Comparison of ENCODE assay signal across 25 cellular contexts in the genomic region with DNA sequence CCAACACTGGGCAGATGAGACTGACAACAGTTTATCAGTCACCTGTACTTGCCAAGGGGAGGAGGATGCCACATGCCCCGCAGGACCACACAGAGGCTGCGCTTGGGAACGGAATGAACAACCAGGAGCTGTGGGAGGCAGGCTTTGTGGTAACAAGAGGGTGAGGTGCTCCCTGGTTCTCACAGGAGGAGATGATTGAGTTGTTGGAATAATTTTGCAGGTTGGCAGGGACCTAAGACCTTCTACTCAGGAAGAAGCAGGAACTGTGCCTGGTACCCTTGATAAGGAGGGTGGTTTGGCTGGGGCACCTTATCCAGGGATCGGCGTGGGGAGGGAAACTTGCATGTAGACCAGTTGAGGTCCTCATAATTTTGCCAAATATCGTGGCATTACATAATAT. TPM values are rescaled to one million over a fixed set of nuclear protein-coding genes. Genes with fewer than 3 reads are reported as not detected.
DNase-seq lines count a peak whose midpoint lies in the region; ATAC-seq, FAIRE-seq and TF ChIP-seq lines count a peak whose summit lies in the region.
"Had no signal": no experiment of that assay in that cellular context is flagged by ENCODE, and none has a peak within 500 bp of the region (broad histone marks: within the 10 kb centered on the region; RNA-seq: fewer than 3 reads in every experiment).

No MANE protein-coding gene starts in this region.

- H4K20me1 ChIP-seq in H1 (replicated peaks in 1 of 2; ENCODE audit: control insufficient read depth in 1 of 2, insufficient read depth in 2 of 2, low read length in 2 of 2), result no peaks in the 10 kb centered on the region
- H4K20me1 ChIP-seq in osteoblast (ENCODE audit: insufficient read depth, low read length), result no peaks in the 10 kb centered on the region
- H4K20me1 ChIP-seq: BLaER1 had no signal

- H3K36me3 ChIP-seq in H1 (ENCODE audit: control insufficient read depth in 2 of 4, insufficient read depth in 4 of 4, low read length in 3 of 4) (no peaks in the 10 kb centered on the region), neutrophil (no peaks in the 10 kb centered on the region), stomach (peaks cover 0 to 7% (median 0%) of the 10 kb centered on the region in 4 donors), osteoblast (ENCODE audit: insufficient read depth, low read length) (no peaks in the 10 kb centered on the region)
- H3K36me3 ChIP-seq: BLaER1, HAP-1 had no signal

- POLR2A ChIA-PET in H1 (lab: Charles Lee; ENCODE audit: partially characterized antibody), result no interaction called here

- H3K36me3 Mint-ChIP-seq in natural killer cell treated with Interleukin-12 subunit alpha and Interleukin-12 subunit beta and Interleukin-15 and Interleukin-18, amount 100 ng/mL, for 72 hours, result no peaks in the 10 kb centered on the region
- H3K36me3 Mint-ChIP-seq in natural killer cell, result no peaks in the 10 kb centered on the region
- H3K36me3 Mint-ChIP-seq: CD8-positive, alpha-beta memory T cell had no signal

- no peak overlapping the region for H4K5ac ChIP-seq in H1 (ENCODE audit: insufficient read length, low read depth, low read length)

- TF ChIP-seq RAD21 in H1 (IDR thresholded peaks at IDR 0.05 in 1 of 2, conservative IDR thresholded peaks at IDR 0.05 in 1 of 2; ENCODE audit: low read depth in 2 of 2, low read length in 2 of 2), result no peak

- peaks cover 10 to 22% of the 10 kb centered on the region in 2 donors for H3K27me3 Mint-ChIP-seq in natural killer cell treated with Interleukin-12 subunit alpha and Interleukin-12 subunit beta and Interleukin-15 and Interleukin-18, amount 100 ng/mL, for 72 hours
- peaks cover 0 to 6% of the 10 kb centered on the region in 2 donors for H3K27me3 Mint-ChIP-seq in natural killer cell (ENCODE audit: low read depth in 2 of 2)

- no peak overlapping the region for H3K27ac ChIP-seq in H1 (ENCODE audit: low read depth, low read length)
- peak overlapping the region; percentile 65 for H3K27ac ChIP-seq in neutrophil
- peak overlapping the region in 4 of 5 donors; percentile 54 to 69 (median 60) for H3K27ac ChIP-seq in stomach
- no peak overlapping the region for H3K27ac ChIP-seq in osteoblast (ENCODE audit: low read depth, low read length)
- H3K27ac ChIP-seq: BLaER1, C4-2B had no signal

- no peak overlapping the region for H3K9ac ChIP-seq in H1 (replicated peaks in 1 of 4; ENCODE audit: extremely low read depth in 1 of 4, low read depth in 3 of 4, low read length in 3 of 4)
- H3K9ac ChIP-seq: BLaER1 had no signal

- H3K18ac ChIP-seq in H1 (ENCODE audit: extremely low read depth, low read length), result no peak overlapping the region

- no peaks in the 10 kb centered on the region for H3K9me3 Mint-ChIP-seq in natural killer cell treated with Interleukin-12 subunit alpha and Interleukin-12 subunit beta and Interleukin-15 and Interleukin-18, amount 100 ng/mL, for 72 hours
- H3K9me3 Mint-ChIP-seq in natural killer cell, result no peaks in the 10 kb centered on the region
- H3K9me3 Mint-ChIP-seq: CD4-positive, alpha-beta T cell; GM23338; HFFc6 had no signal

- no peak overlapping the region for H2BK5ac ChIP-seq in H1 (ENCODE audit: low read depth, low read length)

- CTCF ChIA-PET in H1 (lab: Charles Lee; ENCODE audit: partially characterized antibody), result interaction anchor here (1.4 to 7.1 kb wide), 2 partner anchors 9 to 34 kb away, joined by 3 to 54 read pairs; partner anchors contain the start of gene SLC9A4

- no peak overlapping the region for H3K56ac ChIP-seq in H1 (replicated peaks; ENCODE audit: insufficient read length, low read depth, low read length)

- WGBS in H1 (ENCODE audit: extremely low coverage in 1 of 2, insufficient coverage in 1 of 2, insufficient read length in 1 of 2, insufficient replicate concordance in 2 of 2, low coverage in 1 of 2, low lambda C conversion rate in 2 of 2, missing lambda C conversion rate in 1 of 2), 2 experiments, result 95% methylated on average over 6 of the region's 6 CpGs; no CpG with 5 or more reads in 1 of the 2 experiments
- WGBS in stomach, 5 donors, result 24 to 64% (median 50%) methylated on average over 6 of the region's 6 CpGs

- intact Hi-C loops in natural killer cell (cut with micrococcal nuclease) (no loop called here), stomach (cut with DNase I; ENCODE audit: low total_unique reads) (loop anchor here (10.0 kb wide), 1 partner anchor 114 kb away; no protein-coding TSS in a partner anchor)

- H2AFZ ChIP-seq in H1 (ENCODE audit: low read length) (peak overlapping the region; percentile 26; the same call in 1 of the 2 replicates), osteoblast (ENCODE audit: low read length) (no peak overlapping the region)
- H2AFZ ChIP-seq: GM23338 had no signal

- FAIRE-seq in H1 (lab: Jason Lieb, UNC), result no peak
- FAIRE-seq: D721Med, GM12878, GM19239, H54 had no signal

- TF ChIP-seq EP300 in H1 (IDR thresholded peaks at IDR 0.05; ENCODE audit: borderline replicate concordance in 1 of 2, low read depth in 2 of 2, low read length in 2 of 2) (no peak), stomach (IDR thresholded peaks at IDR 0.05) (no peak)

- no peaks in the 10 kb centered on the region for H3K23me2 ChIP-seq in H1 (ENCODE audit: low read depth, low read length)

- no peak overlapping the region for H3K23ac ChIP-seq in H1 (ENCODE audit: insufficient read length)

- H3K4me1 ChIP-seq in H1 (replicated peaks in 1 of 4; ENCODE audit: control insufficient read depth in 3 of 4, insufficient read depth in 4 of 4, low read length in 3 of 4), result peaks cover 0 to 2% (median 0%) of the 10 kb centered on the region in 4 experiments; a peak in 1 of 7 replicates
- peaks cover 33 to 48% of the 10 kb centered on the region in 2 experiments for H3K4me1 ChIP-seq in neutrophil (ENCODE audit: control insufficient read depth in 1 of 2, insufficient read depth in 1 of 2, low read depth in 1 of 2, low read length in 1 of 2)
- H3K4me1 ChIP-seq in stomach, result peaks cover 0 to 36% (median 13%) of the 10 kb centered on the region in 4 donors
- H3K4me1 ChIP-seq in osteoblast (ENCODE audit: insufficient read depth, low read length), result no peaks in the 10 kb centered on the region
- H3K4me1 ChIP-seq: BLaER1, HAP-1 had no signal

- H2AK5ac ChIP-seq in H1 (ENCODE audit: low read depth, low read length), result no peak overlapping the region

- no peak overlapping the region for H4K8ac ChIP-seq in H1 (ENCODE audit: extremely low read depth, insufficient read depth, low read length)

- H3K9me3 ChIP-seq in H1 (ENCODE audit: insufficient read depth in 2 of 2, low read depth in 1 of 2, low read length in 1 of 2), result no peaks in the 10 kb centered on the region
- no peaks in the 10 kb centered on the region for H3K9me3 ChIP-seq in neutrophil
- no peaks in the 10 kb centered on the region for H3K9me3 ChIP-seq in stomach
- H3K9me3 ChIP-seq in osteoblast (ENCODE audit: low read depth, low read length), result no peaks in the 10 kb centered on the region
- H3K9me3 ChIP-seq: BLaER1, HAP-1 had no signal

- no peak overlapping the region for H2BK12ac ChIP-seq in H1 (ENCODE audit: low read depth, low read length)

- no peak for TF ChIP-seq CTCF in natural killer cell (IDR thresholded peaks at IDR 0.05)
- no peak for TF ChIP-seq CTCF in H1 (IDR thresholded peaks at IDR 0.05; ENCODE audit: control extremely low read depth in 1 of 3, insufficient read depth in 1 of 3, low read depth in 1 of 3, low read length in 3 of 3)
- TF ChIP-seq CTCF in neutrophil (IDR thresholded peaks at IDR 0.05), result no peak
- no peak for TF ChIP-seq CTCF in stomach (IDR thresholded peaks at IDR 0.05)
- no peak for TF ChIP-seq CTCF in osteoblast (IDR thresholded peaks at IDR 0.05; ENCODE audit: extremely low read depth, low read depth, low read length)

- no peak overlapping the region for H2BK20ac ChIP-seq in H1 (ENCODE audit: low read length)

- H2BK15ac ChIP-seq in H1 (ENCODE audit: low read length), result no peak overlapping the region

- no peak overlapping the region for H4K91ac ChIP-seq in H1 (replicated peaks; ENCODE audit: insufficient read length, low read length)

- H3K79me2 ChIP-seq in H1 (ENCODE audit: control insufficient read depth in 1 of 2, insufficient read depth in 2 of 2, low read length in 2 of 2) (no peaks in the 10 kb centered on the region), osteoblast (ENCODE audit: insufficient read depth, low read length) (no peaks in the 10 kb centered on the region)

- no peak overlapping the region for H2BK120ac ChIP-seq in H1 (replicated peaks; ENCODE audit: low read depth, low read length)

- ATAC-seq in natural killer cell treated with Interleukin-12 subunit alpha and Interleukin-12 subunit beta and Interleukin-15 and Interleukin-18, amount 100 ng/mL, for 72 hours, result peak in 1 of 2 donors; percentile 35
- no peak for ATAC-seq in natural killer cell
- ATAC-seq: GM12878, GM23338 had no signal

- H3K4me3 ChIP-seq in H1 (ENCODE audit: extremely low read depth in 1 of 4, insufficient read depth in 2 of 4, low read depth in 3 of 4, low read length in 4 of 4) (no peak overlapping the region), neutrophil (ENCODE audit: low read depth in 1 of 2, low read length in 1 of 2) (no peak overlapping the region), stomach (no peak overlapping the region), osteoblast (ENCODE audit: insufficient read depth, low read length) (no peak overlapping the region)
- H3K4me3 ChIP-seq: BLaER1, GM12878, GM23338, HAP-1 had no signal

- H3K79me1 ChIP-seq in H1 (ENCODE audit: low read depth, low read length), result no peaks in the 10 kb centered on the region

- H3K4me2 ChIP-seq in H1 (ENCODE audit: insufficient read depth in 1 of 2, low read depth in 2 of 2, low read length in 2 of 2), result no peak overlapping the region
- no peak overlapping the region for H3K4me2 ChIP-seq in osteoblast (ENCODE audit: insufficient read depth, low read length)
- H3K4me2 ChIP-seq: BLaER1, GM23338 had no signal

- peak overlapping the region; percentile 42 to 58 for H3K27ac Mint-ChIP-seq in natural killer cell treated with Interleukin-12 subunit alpha and Interleukin-12 subunit beta and Interleukin-15 and Interleukin-18, amount 100 ng/mL, for 72 hours
- no peak overlapping the region for H3K27ac Mint-ChIP-seq in natural killer cell
- H3K27ac Mint-ChIP-seq: CD4-positive, alpha-beta T cell; GM23338; HFFc6 had no signal

- peak overlapping the region; percentile 51 for H3K4me3 Mint-ChIP-seq in natural killer cell treated with Interleukin-12 subunit alpha and Interleukin-12 subunit beta and Interleukin-15 and Interleukin-18, amount 100 ng/mL, for 72 hours
- no peak overlapping the region for H3K4me3 Mint-ChIP-seq in natural killer cell
- H3K4me3 Mint-ChIP-seq: CD4-positive, alpha-beta T cell; CD8-positive, alpha-beta memory T cell; GM23338; HFFc6 had no signal

- H3K4ac ChIP-seq in H1 (replicated peaks; ENCODE audit: insufficient read length, low read depth, low read length), result no peak overlapping the region

- H3K4me1 Mint-ChIP-seq in natural killer cell treated with Interleukin-12 subunit alpha and Interleukin-12 subunit beta and Interleukin-15 and Interleukin-18, amount 100 ng/mL, for 72 hours (ENCODE audit: low read depth in 2 of 2), result peaks cover 3 to 8% of the 10 kb centered on the region in 2 donors
- no peaks in the 10 kb centered on the region for H3K4me1 Mint-ChIP-seq in natural killer cell
- H3K4me1 Mint-ChIP-seq: CD8-positive, alpha-beta memory T cell had no signal

- 0 out of 7 replicates have a peak, but pooled peaks cover 0 to 2% (median 0%) of the 10 kb centered on the region in 4 experiments for H3K27me3 ChIP-seq in H1 (replicated peaks in 1 of 4; ENCODE audit: control insufficient read depth in 3 of 4, extremely low read depth in 1 of 4, insufficient read depth in 3 of 4, low read length in 3 of 4)
- no peaks in the 10 kb centered on the region for H3K27me3 ChIP-seq in neutrophil
- H3K27me3 ChIP-seq in stomach, result peaks cover 0 to 6% (median 0%) of the 10 kb centered on the region in 3 donors
- H3K27me3 ChIP-seq in osteoblast (ENCODE audit: insufficient read depth, low read length), result no peaks in the 10 kb centered on the region
- H3K27me3 ChIP-seq: BLaER1 had no signal

- TF ChIP-seq POLR2A in H1 (IDR thresholded peaks at IDR 0.05; ENCODE audit: control extremely low read depth in 1 of 2, low read depth in 2 of 2, low read length in 2 of 2) (no peak), stomach (IDR thresholded peaks at IDR 0.05) (no peak)

- no peak for DNase-seq in natural killer cell treated with Interleukin-12 subunit alpha and Interleukin-12 subunit beta and Interleukin-15 and Interleukin-18, amount 100 ng/mL, for 72 hours (ENCODE audit: low spot score)
- DNase-seq in natural killer cell (no peak), H1 (ENCODE audit: low read depth in 1 of 2, low spot score in 2 of 2) (no peak), stomach (peak; percentile 52), osteoblast (ENCODE audit: insufficient read length, low spot score, missing footprints) (no peak), NCI-H82 treated with DMSO at 0.1 percent for 48 hours (lab: John Stamatoyannopoulos, UW; ENCODE audit: unreplicated experiment) (no peak), NCI-H748 treated with DMSO at 0.1 percent for 48 hours (lab: John Stamatoyannopoulos, UW) (no peak)
- DNase-seq: CD4-positive, alpha-beta T cell; CD8-positive, alpha-beta memory T cell; DMS 273 treated with DMSO at 0.1 percent for 48 hours; DMS79; EL; GDM1; HFFc6 had no signal

- no peak overlapping the region for H3K14ac ChIP-seq in H1 (ENCODE audit: insufficient read length)

RNA-seq across cellular contexts. Expression of gene SLC9A4, which starts 7.8 kb away (rescaled TPM):
- total RNA-seq in natural killer cell treated with Interleukin-12 subunit alpha and Interleukin-12 subunit beta and Interleukin-15 and Interleukin-18, amount 100 ng/mL, for 72 hours, result under 1 TPM; 0.10 to 0.14 TPM
- total RNA-seq in natural killer cell (under 1 TPM in 2 of 3 donors, not detected in 1; 0.19 to 0.38 TPM), stomach (100 to 1,000 TPM in 3 of 5 donors, 10 to 100 TPM in 1, not detected in 1; 92.4 to 143 (median 117) TPM), osteoblast (not detected in 2 replicates)
- total RNA-seq in H1 (2021; fragmentation: NEBNext Ultra II Directional; extraction: Animal tissue kit (Norgen Biotek cat#: 25700)), result not detected in 2 replicates
- polyA plus RNA-seq in H1 (2011; rRNA removed) (not detected in 2 replicates), stomach (10 to 100 TPM in 1 of 3 donors, 1 to 10 TPM in 2; 4.7 to 18.0 (median 8.9) TPM)
- not detected for polyA plus RNA-seq in H1 (2011; cell fraction: cytosol; rRNA removed)
- not detected for polyA plus RNA-seq in H1 (2011; cell fraction: nucleus; rRNA removed)
- not detected in 4 replicates for polyA plus RNA-seq in H1 (2012, experiment 1 of 2)
- not detected for polyA plus RNA-seq in H1 (2012, experiment 2 of 2)
- not detected for polyA plus RNA-seq in H1 (2013, experiment 1 of 2)
- polyA plus RNA-seq in H1 (2013, experiment 2 of 2), result not detected
- polyA minus RNA-seq in H1 (2011; rRNA and poly(A)+ RNA removed), result not detected in 2 replicates
- not detected for polyA minus RNA-seq in H1 (2011; cell fraction: cytosol; rRNA and poly(A)+ RNA removed)
- not detected for polyA minus RNA-seq in H1 (2011; cell fraction: nucleus; rRNA and poly(A)+ RNA removed)
- total RNA-seq: CD4-positive, alpha-beta T cell; CD8-positive, alpha-beta memory T cell; GM23338 had no signal
- polyA plus RNA-seq: CD8-positive, alpha-beta memory T cell; GM12878; GM23338 had no signal

RNA-seq across cellular contexts. Expression of gene IL18RAP, which starts 57.8 kb away (rescaled TPM):
- 100 to 1,000 TPM; 159 to 355 TPM for total RNA-seq in natural killer cell treated with Interleukin-12 subunit alpha and Interleukin-12 subunit beta and Interleukin-15 and Interleukin-18, amount 100 ng/mL, for 72 hours
- total RNA-seq in natural killer cell (100 to 1,000 TPM; 136 to 309 (median 203) TPM), stomach (10 to 100 TPM in 2 of 5 donors, 1 to 10 TPM in 2, not detected in 1; 1.8 to 33.3 (median 10.4) TPM), osteoblast (not detected in 2 replicates)
- total RNA-seq in H1 (2021; fragmentation: NEBNext Ultra II Directional; extraction: Animal tissue kit (Norgen Biotek cat#: 25700)), result not detected in 2 replicates
- polyA plus RNA-seq in H1 (2011; rRNA removed) (not detected in 2 replicates), stomach (1 to 10 TPM in 2 of 3 donors, under 1 TPM in 1; 0.50 to 1.7 (median 1.2) TPM)
- polyA plus RNA-seq in H1 (2011; cell fraction: cytosol; rRNA removed), result not detected
- not detected for polyA plus RNA-seq in H1 (2011; cell fraction: nucleus; rRNA removed)
- 0.05 TPM in 1 of 4 replicates, not detected in the others for polyA plus RNA-seq in H1 (2012, experiment 1 of 2)
- polyA plus RNA-seq in H1 (2012, experiment 2 of 2), result not detected
- not detected for polyA plus RNA-seq in H1 (2013, experiment 1 of 2)
- polyA plus RNA-seq in H1 (2013, experiment 2 of 2), result not detected
- not detected in 2 replicates for polyA minus RNA-seq in H1 (2011; rRNA and poly(A)+ RNA removed)
- polyA minus RNA-seq in H1 (2011; cell fraction: cytosol; rRNA and poly(A)+ RNA removed), result not detected
- polyA minus RNA-seq in H1 (2011; cell fraction: nucleus; rRNA and poly(A)+ RNA removed), result not detected
- total RNA-seq: A172, A673, GM23338, HFFc6 had no signal
- polyA plus RNA-seq: GM23338 had no signal

Comparison
In these comparisons a context has a peak if more than half of its experiments do, and no peak if none do; other contexts are left out.
1. H3K27ac Mint-ChIP-seq: peak in natural killer cell treated with Interleukin-12 subunit alpha and Interleukin-12 subunit beta and Interleukin-15 and Interleukin-18, amount 100 ng/mL, for 72 hours (2 of 2); none in natural killer cell (0 of 2).
2. H3K27ac ChIP-seq: peak in neutrophil (single experiment) and stomach (4 of 5); none in H1 (single experiment) and osteoblast (single experiment).
3. RNA of gene IL18RAP, which starts 57.8 kb away (total RNA-seq): 159 to 355 TPM in natural killer cell treated with Interleukin-12 subunit alpha and Interleukin-12 subunit beta and Interleukin-15 and Interleukin-18, amount 100 ng/mL, for 72 hours and 136 to 309 TPM in natural killer cell; 1.8 to 33.3 TPM in stomach, not detected in H1 and not detected in osteoblast; every median in the first group is over 4 times any median in the second.